In genomic region chr15:82139823-82140268, GRCh38 we compare ENCODE assay signal across 1 cellular context.
TF ChIP-seq lines count a peak whose summit lies in the region.

No MANE protein-coding gene starts in this region.

TF ChIP-seq in K562, 482 proteins besides CTCF, POLR2A, EP300 and RAD21 (continued from another document):
- no peak for TF ChIP-seq USF1 (CRISPR knock-in tag; IDR thresholded peaks at IDR 0.05)
- no peak for TF ChIP-seq ZFP30 (CRISPR knock-in tag; IDR thresholded peaks at IDR 0.05; ENCODE audit: borderline replicate concordance)
- no peak for TF ChIP-seq GTF3C2 (IDR thresholded peaks at IDR 0.05; ENCODE audit: borderline replicate concordance, extremely low read depth, insufficient read length)
- no peak for TF ChIP-seq CCNT2 (IDR thresholded peaks at IDR 0.05; ENCODE audit: borderline replicate concordance, extremely low read depth, insufficient read length, low read depth, low read length)
- no peak for TF ChIP-seq CBFA2T3 (IDR thresholded peaks at IDR 0.05)
- no peak for TF ChIP-seq FOS (IDR thresholded peaks at IDR 0.05; ENCODE audit: extremely low read depth, insufficient read length)
- TF ChIP-seq YY1 (IDR thresholded peaks at IDR 0.05; ENCODE audit: borderline replicate concordance in 1 of 3, control insufficient read depth in 1 of 3, extremely low read depth in 1 of 3, insufficient read depth in 3 of 3, insufficient read length in 1 of 3, insufficient replicate concordance in 2 of 3, low read depth in 1 of 3, low read length in 2 of 3), result peak in 1 of 3 experiments; percentile 50
- TF ChIP-seq, protein P1, sequence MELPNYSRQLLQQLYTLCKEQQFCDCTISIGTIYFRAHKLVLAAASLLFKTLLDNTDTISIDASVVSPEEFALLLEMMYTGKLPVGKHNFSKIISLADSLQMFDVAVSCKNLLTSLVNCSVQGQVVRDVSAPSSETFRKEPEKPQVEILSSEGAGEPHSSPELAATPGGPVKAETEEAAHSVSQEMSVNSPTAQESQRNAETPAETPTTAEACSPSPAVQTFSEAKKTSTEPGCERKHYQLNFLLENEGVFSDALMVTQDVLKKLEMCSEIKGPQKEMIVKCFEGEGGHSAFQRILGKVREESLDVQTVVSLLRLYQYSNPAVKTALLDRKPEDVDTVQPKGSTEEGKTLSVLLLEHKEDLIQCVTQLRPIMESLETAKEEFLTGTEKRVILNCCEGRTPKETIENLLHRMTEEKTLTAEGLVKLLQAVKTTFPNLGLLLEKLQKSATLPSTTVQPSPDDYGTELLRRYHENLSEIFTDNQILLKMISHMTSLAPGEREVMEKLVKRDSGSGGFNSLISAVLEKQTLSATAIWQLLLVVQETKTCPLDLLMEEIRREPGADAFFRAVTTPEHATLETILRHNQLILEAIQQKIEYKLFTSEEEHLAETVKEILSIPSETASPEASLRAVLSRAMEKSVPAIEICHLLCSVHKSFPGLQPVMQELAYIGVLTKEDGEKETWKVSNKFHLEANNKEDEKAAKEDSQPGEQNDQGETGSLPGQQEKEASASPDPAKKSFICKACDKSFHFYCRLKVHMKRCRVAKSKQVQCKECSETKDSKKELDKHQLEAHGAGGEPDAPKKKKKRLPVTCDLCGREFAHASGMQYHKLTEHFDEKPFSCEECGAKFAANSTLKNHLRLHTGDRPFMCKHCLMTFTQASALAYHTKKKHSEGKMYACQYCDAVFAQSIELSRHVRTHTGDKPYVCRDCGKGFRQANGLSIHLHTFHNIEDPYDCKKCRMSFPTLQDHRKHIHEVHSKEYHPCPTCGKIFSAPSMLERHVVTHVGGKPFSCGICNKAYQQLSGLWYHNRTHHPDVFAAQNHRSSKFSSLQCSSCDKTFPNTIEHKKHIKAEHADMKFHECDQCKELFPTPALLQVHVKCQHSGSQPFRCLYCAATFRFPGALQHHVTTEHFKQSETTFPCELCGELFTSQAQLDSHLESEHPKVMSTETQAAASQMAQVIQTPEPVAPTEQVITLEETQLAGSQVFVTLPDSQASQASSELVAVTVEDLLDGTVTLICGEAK (IDR thresholded peaks at IDR 0.05), result no peak
- TF ChIP-seq, protein P1 (CRISPR knock-in tag; IDR thresholded peaks at IDR 0.05), result no peak
- TF ChIP-seq WHSC1 (IDR thresholded peaks at IDR 0.05; ENCODE audit: low read length), result no peak
- no peak for TF ChIP-seq ZNF592 (IDR thresholded peaks at IDR 0.05)
- no peak for TF ChIP-seq TGIF2 (CRISPR knock-in tag; IDR thresholded peaks at IDR 0.05)
- peak; percentile 40 for TF ChIP-seq BRD9 (IDR thresholded peaks at IDR 0.05; ENCODE audit: low read depth, partially characterized antibody)
- TF ChIP-seq SMC3 (conservative IDR thresholded peaks at IDR 0.05; ENCODE audit: insufficient read depth, low read depth, low read length), result peak; percentile 25; the same call in 1 of the 2 replicates
- TF ChIP-seq SMARCB1 (IDR thresholded peaks at IDR 0.05; ENCODE audit: insufficient read length, low read depth), result no peak
- TF ChIP-seq, protein P2, sequence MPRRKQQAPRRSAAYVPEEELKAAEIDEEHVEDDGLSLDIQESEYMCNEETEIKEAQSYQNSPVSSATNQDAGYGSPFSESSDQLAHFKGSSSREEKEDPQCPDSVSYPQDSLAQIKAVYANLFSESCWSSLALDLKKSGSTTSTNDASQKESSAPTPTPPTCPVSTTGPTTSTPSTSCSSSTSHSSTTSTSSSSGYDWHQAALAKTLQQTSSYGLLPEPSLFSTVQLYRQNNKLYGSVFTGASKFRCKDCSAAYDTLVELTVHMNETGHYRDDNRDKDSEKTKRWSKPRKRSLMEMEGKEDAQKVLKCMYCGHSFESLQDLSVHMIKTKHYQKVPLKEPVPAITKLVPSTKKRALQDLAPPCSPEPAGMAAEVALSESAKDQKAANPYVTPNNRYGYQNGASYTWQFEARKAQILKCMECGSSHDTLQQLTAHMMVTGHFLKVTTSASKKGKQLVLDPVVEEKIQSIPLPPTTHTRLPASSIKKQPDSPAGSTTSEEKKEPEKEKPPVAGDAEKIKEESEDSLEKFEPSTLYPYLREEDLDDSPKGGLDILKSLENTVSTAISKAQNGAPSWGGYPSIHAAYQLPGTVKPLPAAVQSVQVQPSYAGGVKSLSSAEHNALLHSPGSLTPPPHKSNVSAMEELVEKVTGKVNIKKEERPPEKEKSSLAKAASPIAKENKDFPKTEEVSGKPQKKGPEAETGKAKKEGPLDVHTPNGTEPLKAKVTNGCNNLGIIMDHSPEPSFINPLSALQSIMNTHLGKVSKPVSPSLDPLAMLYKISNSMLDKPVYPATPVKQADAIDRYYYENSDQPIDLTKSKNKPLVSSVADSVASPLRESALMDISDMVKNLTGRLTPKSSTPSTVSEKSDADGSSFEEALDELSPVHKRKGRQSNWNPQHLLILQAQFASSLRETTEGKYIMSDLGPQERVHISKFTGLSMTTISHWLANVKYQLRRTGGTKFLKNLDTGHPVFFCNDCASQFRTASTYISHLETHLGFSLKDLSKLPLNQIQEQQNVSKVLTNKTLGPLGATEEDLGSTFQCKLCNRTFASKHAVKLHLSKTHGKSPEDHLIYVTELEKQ (CRISPR knock-in tag; IDR thresholded peaks at IDR 0.05), result no peak
- TF ChIP-seq ZNF24 (IDR thresholded peaks at IDR 0.05), result no peak
- TF ChIP-seq CTCFL (IDR thresholded peaks at IDR 0.05; ENCODE audit: borderline replicate concordance, insufficient read depth, low read depth, low read length, poor library complexity, severe bottlenecking), result no peak
- TF ChIP-seq SETDB1 (IDR thresholded peaks at IDR 0.05; ENCODE audit: low read length), result no peak
- no peak; the same call in 1 of the 2 replicates for TF ChIP-seq JUND (IDR thresholded peaks at IDR 0.05; ENCODE audit: borderline replicate concordance, low read depth, low read length)
- no peak for TF ChIP-seq JUND (tag; IDR thresholded peaks at IDR 0.05; ENCODE audit: borderline replicate concordance, low read depth, low read length)
- no peak for TF ChIP-seq ZNF75A (CRISPR knock-in tag; IDR thresholded peaks at IDR 0.05)
- no peak for TF ChIP-seq NEUROD1 (IDR thresholded peaks at IDR 0.05; ENCODE audit: borderline replicate concordance, low read depth, low read length, partially characterized antibody)
- TF ChIP-seq PURB (CRISPR knock-in tag; IDR thresholded peaks at IDR 0.05; ENCODE audit: low read depth), result no peak
- 0 out of 4 replicates have a peak, but pooled peaks of 1 of the 2 experiments have one; percentile 12 for TF ChIP-seq FOXK2 (conservative IDR thresholded peaks at IDR 0.05 in 1 of 2, IDR thresholded peaks at IDR 0.05 in 1 of 2; ENCODE audit: low read depth in 2 of 2)
- TF ChIP-seq EP400 (IDR thresholded peaks at IDR 0.05), result no peak
